Comparison of ENCODE assay signal across 9 cellular contexts in genomic region chr22:30324008-30324730, GRCh38. TPM values are rescaled to one million over a fixed set of nuclear protein-coding genes. Genes with fewer than 3 reads are reported as not detected.
DNase-seq lines count a peak whose midpoint lies in the region; ATAC-seq, FAIRE-seq and TF ChIP-seq lines count a peak whose summit lies in the region.
"Had no signal": no experiment of that assay in that cellular context is flagged by ENCODE, and none has a peak within 500 bp of the region (broad histone marks: within the 10 kb centered on the region; RNA-seq: fewer than 3 reads in every experiment).

No MANE protein-coding gene starts in this region.

- no peak for TF ChIP-seq POLR2A in A549 (IDR thresholded peaks at IDR 0.05; ENCODE audit: low read length)
- no peak for TF ChIP-seq POLR2A in lower leg skin (IDR thresholded peaks at IDR 0.05)

- H2BK120ac ChIP-seq in H9 (ENCODE audit: low read depth, low read length, poor library complexity, severe bottlenecking): no peak overlapping the region

- H3K79me2 ChIP-seq in GM23248 (ENCODE audit: insufficient read depth) (peaks cover 62% of the 10 kb centered on the region), H9 (ENCODE audit: insufficient read depth, low read length) (no peaks in the 10 kb centered on the region)

- no peak for TF ChIP-seq RAD21 in A549 (conservative IDR thresholded peaks at IDR 0.05 in 1 of 2, IDR thresholded peaks at IDR 0.05 in 1 of 2)

- H3K4me3 Mint-ChIP-seq in H9: no peak overlapping the region

- peaks cover 24 to 29% of the 10 kb centered on the region in 2 experiments for H3K4me1 Mint-ChIP-seq in H9

- no peak for FAIRE-seq in A549 (lab: Jason Lieb, UNC)

- DNase-seq in A549 (ENCODE audit: low read depth in 1 of 2, low spot score in 1 of 2) (no peak), GM23248 (peak; percentile 77), NCI-H2107 (lab: John Stamatoyannopoulos, UW) (no peak), NCI-H2171 treated with DMSO at 0.1 percent for 48 hours (lab: John Stamatoyannopoulos, UW) (no peak), H9 (no peak), lower leg skin (ENCODE audit: low spot score in 2 of 2) (no peak)

- intact Hi-C loops in lower leg skin (cut with DNase I; ENCODE audit: low total_unique reads): no loop called here

- H3K27ac Mint-ChIP-seq in H9: no peak overlapping the region

- H3K9me3 ChIP-seq in A549 (no peaks in the 10 kb centered on the region), GM23248 (ENCODE audit: low read depth) (no peaks in the 10 kb centered on the region), mucosa of stomach (ENCODE audit: control insufficient read depth, low read length) (no peaks in the 10 kb centered on the region), H9 (ENCODE audit: control insufficient read depth, low read depth, low read length) (no peaks in the 10 kb centered on the region)

- H3K4me2 ChIP-seq in A549 (peak overlapping the region; percentile 93), GM23248 (ENCODE audit: unreplicated experiment) (peak overlapping the region; percentile 94), H9 (ENCODE audit: insufficient read depth, insufficient read length, low read length) (no peak overlapping the region)

- no peaks in the 10 kb centered on the region for H3K9me3 Mint-ChIP-seq in H9

- no peak overlapping the region for H3T11ph ChIP-seq in H9 (ENCODE audit: low read length)

- H4K8ac ChIP-seq in H9 (replicated peaks; ENCODE audit: insufficient read length, low read depth, low read length): no peak overlapping the region

- no peak overlapping the region for H2BK15ac ChIP-seq in H9 (ENCODE audit: low read depth, low read length)

- H3K27me3 ChIP-seq in GM23248 (replicated peaks; ENCODE audit: insufficient read depth): no peaks in the 10 kb centered on the region
- no peaks in the 10 kb centered on the region for H3K27me3 ChIP-seq in mucosa of stomach (ENCODE audit: control insufficient read depth, insufficient read depth, low read length)
- H3K27me3 ChIP-seq in H9 (ENCODE audit: insufficient read depth, low read length): no peaks in the 10 kb centered on the region

- no peak for ATAC-seq in A549

- peak overlapping the region; percentile 91 for H3K9ac ChIP-seq in GM23248
- peak overlapping the region; percentile 84 for H3K9ac ChIP-seq in mucosa of stomach (ENCODE audit: low read length)
- no peak overlapping the region for H3K9ac ChIP-seq in H9 (ENCODE audit: extremely low read depth, insufficient read length, low read length)

- peaks cover 7% of the 10 kb centered on the region for H3K23me2 ChIP-seq in H9 (ENCODE audit: insufficient read length, low read depth, low read length, poor library complexity, severe bottlenecking)

- no peaks in the 10 kb centered on the region; the same call in 1 of the 2 replicates for H3K27me3 Mint-ChIP-seq in H9 (ENCODE audit: low read depth)

- H3K27ac ChIP-seq in A549 (no peak overlapping the region), GM23248 (peak overlapping the region; percentile 79), angular gyrus (ENCODE audit: low read depth, low read length) (peak overlapping the region; percentile 51), H9 (ENCODE audit: insufficient read length, low read depth, low read length) (no peak overlapping the region)

- H3K4ac ChIP-seq in H9 (ENCODE audit: low read depth, low read length): no peak overlapping the region

- H4K20me1 ChIP-seq in GM23248 (ENCODE audit: insufficient read depth): no peaks in the 10 kb centered on the region
- peaks cover 2% of the 10 kb centered on the region for H4K20me1 ChIP-seq in H9 (ENCODE audit: control insufficient read depth, insufficient read depth, insufficient read length)

- no peak for TF ChIP-seq CTCF in A549 (IDR thresholded peaks at IDR 0.05)
- no peak for TF ChIP-seq CTCF in H9 (conservative IDR thresholded peaks at IDR 0.05)
- TF ChIP-seq CTCF in lower leg skin (IDR thresholded peaks at IDR 0.05): no peak

- H3K79me1 ChIP-seq in H9 (ENCODE audit: insufficient read depth, low read depth, low read length, poor library complexity, severe bottlenecking): no peaks in the 10 kb centered on the region

- H2BK12ac ChIP-seq in H9 (ENCODE audit: insufficient read length, low read depth, low read length): no peak overlapping the region

- CTCF ChIA-PET in A549 (lab: Yijun Ruan, JAX): interaction anchor here (0.9 to 3.0 kb wide), 4 partner anchors 8 to 36 kb away, joined by 3 to 20 read pairs (median 6); no protein-coding TSS in a partner anchor

- H4K5ac ChIP-seq in H9 (ENCODE audit: insufficient read length, low read depth, low read length): no peak overlapping the region

- no peak overlapping the region for H3K23ac ChIP-seq in H9 (ENCODE audit: insufficient read length, low read depth, low read length)

- H3K4me1 ChIP-seq in A549: peaks cover 24% of the 10 kb centered on the region
- peaks cover 18% of the 10 kb centered on the region for H3K4me1 ChIP-seq in GM23248 (ENCODE audit: insufficient read depth)
- H3K4me1 ChIP-seq in mucosa of stomach (ENCODE audit: control insufficient read depth, insufficient read depth, low read length): peaks cover 27% of the 10 kb centered on the region
- no peaks in the 10 kb centered on the region for H3K4me1 ChIP-seq in H9 (ENCODE audit: insufficient read depth, low read length)

- H3K18ac ChIP-seq in H9 (ENCODE audit: insufficient read length, low read depth, low read length): no peak overlapping the region

- H4K91ac ChIP-seq in H9 (ENCODE audit: insufficient read length, low read depth, low read length): no peak overlapping the region

- POLR2A ChIA-PET in A549 (lab: Yijun Ruan, JAX): no interaction called here

- H2AK5ac ChIP-seq in H9 (ENCODE audit: insufficient read length, low read length): no peak overlapping the region

- no peak for TF ChIP-seq EP300 in A549 (IDR thresholded peaks at IDR 0.05)

- H2BK20ac ChIP-seq in H9 (ENCODE audit: low read depth, low read length, poor library complexity, severe bottlenecking): no peak overlapping the region

- H3F3A ChIP-seq in GM23248 (ENCODE audit: insufficient read depth): peaks cover 27% of the 10 kb centered on the region

- H2BK5ac ChIP-seq in H9 (ENCODE audit: insufficient read length, low read length): no peak overlapping the region

- H3K36me3 ChIP-seq in GM23248 (ENCODE audit: low read depth) (no peaks in the 10 kb centered on the region), mucosa of stomach (ENCODE audit: control insufficient read depth, insufficient read depth, low read length) (peaks cover 8% of the 10 kb centered on the region)

- no peak overlapping the region for H3K56ac ChIP-seq in H9 (ENCODE audit: insufficient read length, low read depth, low read length)

- H2AFZ ChIP-seq in GM23248 (no peak overlapping the region), H9 (ENCODE audit: low read length) (no peak overlapping the region)

- 85% methylated on average over 8 of the region's 8 CpGs for WGBS in A549 (ENCODE audit: missing lambda C conversion rate)
- 18 to 27% methylated on average over 8 of the region's 8 CpGs for WGBS in GM23248 (ENCODE audit: low coverage in 1 of 2, low lambda C conversion rate in 2 of 2, missing lambda C conversion rate in 2 of 2), 2 experiments
- no CpG with 5 or more reads among the region's 8 CpGs for WGBS in H9 (ENCODE audit: extremely low coverage, insufficient read length, low lambda C conversion rate)
- 34 to 36% methylated on average over 8 of the region's 8 CpGs for WGBS in lower leg skin, 2 donors

- H3K14ac ChIP-seq in H9 (ENCODE audit: insufficient read depth, low read length): no peak overlapping the region

- in situ Hi-C loops in GM23248 (cut with MboI): no loop called here

- H3K9me2 ChIP-seq in GM23248 (ENCODE audit: insufficient read depth): no peaks in the 10 kb centered on the region

- H3K4me3 ChIP-seq in A549: no peak overlapping the region
- peak overlapping the region; percentile 79 for H3K4me3 ChIP-seq in GM23248
- H3K4me3 ChIP-seq in mucosa of stomach (ENCODE audit: low read length): no peak overlapping the region
- H3K4me3 ChIP-seq in lower leg skin (ENCODE audit: low read depth, poor library complexity, severe bottlenecking): no peak overlapping the region

- H3K36me3 Mint-ChIP-seq in H9 (ENCODE audit: insufficient read depth in 1 of 3, low read depth in 3 of 3): no peaks in the 10 kb centered on the region

RNA-seq across cellular contexts. Expression of gene TBC1D10A, which starts 2.6 kb away (rescaled TPM):
- 5.4 and 5.8 TPM in 2 replicates for polyA plus RNA-seq in A549 (2011; rRNA removed)
- 8.2 and 11.8 TPM in 2 replicates for polyA plus RNA-seq in A549 (2012; cell fraction: cytosol; rRNA removed)
- polyA plus RNA-seq in A549 (2012; cell fraction: nucleus; rRNA removed): 26.1 and 26.3 TPM in 2 replicates
- 6.8 to 9.0 TPM (median 8.7 TPM) in 3 replicates for polyA plus RNA-seq in A549 (2017; fragmentation: RNase III; extraction: RNeasy Plus Mini Kit Qiagen cat#74134 plus additional on column Dnase treatment)
- 6.1 and 9.3 TPM in 2 replicates for polyA minus RNA-seq in A549 (2011; rRNA and poly(A)+ RNA removed)
- 16.9 and 26.3 TPM in 2 replicates for total RNA-seq in GM23248 (2014; rRNA removed; shearing (Covaris generic))
- 21.9 and 22.3 TPM in 2 replicates for polyA plus RNA-seq in GM23248 (2016; fragmentation: Nextera tagmentation; extraction: Ambion mirVana)
- 8.2 and 8.4 TPM in 2 replicates for total RNA-seq in H9 (2021)
- total RNA-seq in lower leg skin: 10 to 100 TPM; 64.8 to 80.1 (median 74.2) TPM

RNA-seq across cellular contexts. Expression of gene SF3A1, which starts 32.5 kb away (rescaled TPM):
- polyA plus RNA-seq in A549 (2011; rRNA removed) (47.0 and 86.1 TPM in 2 replicates), A549 (2017; fragmentation: RNase III; extraction: RNeasy Plus Mini Kit Qiagen cat#74134 plus additional on column Dnase treatment) (45.4 to 57.9 TPM (median 48.6 TPM) in 3 replicates), GM23248 (2016; fragmentation: Nextera tagmentation; extraction: Ambion mirVana) (75.0 and 88.3 TPM in 2 replicates)
- polyA plus RNA-seq in A549 (2012; cell fraction: cytosol; rRNA removed): 69.0 and 71.0 TPM in 2 replicates
- polyA plus RNA-seq in A549 (2012; cell fraction: nucleus; rRNA removed): 132 and 142 TPM in 2 replicates
- 145 and 173 TPM in 2 replicates for polyA minus RNA-seq in A549 (2011; rRNA and poly(A)+ RNA removed)
- total RNA-seq in GM23248 (2014; rRNA removed; shearing (Covaris generic)): 9.1 and 12.9 TPM in 2 replicates
- total RNA-seq in H9 (2021) (211 and 225 TPM in 2 replicates), lower leg skin (100 to 1,000 TPM in 2 of 4 donors, 10 to 100 TPM in 2; 72.4 to 169 (median 114) TPM)

RNA-seq across cellular contexts. Expression of gene CCDC157, which starts 32.6 kb away (rescaled TPM):
- polyA plus RNA-seq in A549 (2011; rRNA removed): 1.4 and 2.1 TPM in 2 replicates
- polyA plus RNA-seq in A549 (2012; cell fraction: cytosol; rRNA removed): 2.8 and 3.7 TPM in 2 replicates
- 5.1 and 5.4 TPM in 2 replicates for polyA plus RNA-seq in A549 (2012; cell fraction: nucleus; rRNA removed)
- polyA plus RNA-seq in A549 (2017; fragmentation: RNase III; extraction: RNeasy Plus Mini Kit Qiagen cat#74134 plus additional on column Dnase treatment): 2.1 to 2.6 TPM (median 2.5 TPM) in 3 replicates
- polyA minus RNA-seq in A549 (2011; rRNA and poly(A)+ RNA removed): 1.0 and 1.2 TPM in 2 replicates
- total RNA-seq in GM23248 (2014; rRNA removed; shearing (Covaris generic)): 5.0 and 9.2 TPM in 2 replicates
- 2.5 and 2.7 TPM in 2 replicates for polyA plus RNA-seq in GM23248 (2016; fragmentation: Nextera tagmentation; extraction: Ambion mirVana)
- 4.3 and 4.8 TPM in 2 replicates for total RNA-seq in H9 (2021)
- total RNA-seq in lower leg skin: 1 to 10 TPM in 3 of 4 donors, under 1 TPM in 1; 0.17 to 4.5 (median 2.7) TPM

RNA-seq across cellular contexts. Expression of gene CASTOR1, which starts 34.9 kb away (rescaled TPM):
- polyA plus RNA-seq in A549 (2011; rRNA removed) (11.3 and 12.2 TPM in 2 replicates), A549 (2017; fragmentation: RNase III; extraction: RNeasy Plus Mini Kit Qiagen cat#74134 plus additional on column Dnase treatment) (4.7 to 6.6 TPM (median 5.5 TPM) in 3 replicates), GM23248 (2016; fragmentation: Nextera tagmentation; extraction: Ambion mirVana) (8.7 and 10.2 TPM in 2 replicates)
- polyA plus RNA-seq in A549 (2012; cell fraction: cytosol; rRNA removed): 15.9 and 17.8 TPM in 2 replicates
- 32.2 and 52.9 TPM in 2 replicates for polyA plus RNA-seq in A549 (2012; cell fraction: nucleus; rRNA removed)
- 6.0 and 9.2 TPM in 2 replicates for polyA minus RNA-seq in A549 (2011; rRNA and poly(A)+ RNA removed)
- 10.2 and 13.4 TPM in 2 replicates for total RNA-seq in GM23248 (2014; rRNA removed; shearing (Covaris generic))
- total RNA-seq in H9 (2021) (8.8 and 11.0 TPM in 2 replicates), lower leg skin (10 to 100 TPM; 16.3 to 38.1 (median 22.6) TPM)

RNA-seq across cellular contexts. Expression of gene OSM, which starts 57.5 kb away (rescaled TPM):
- polyA plus RNA-seq in A549 (2011; rRNA removed): not detected in 2 replicates
- polyA plus RNA-seq in A549 (2012; cell fraction: cytosol; rRNA removed): 0.03 and 0.09 TPM in 2 replicates
- 0.47 and 0.49 TPM in 2 replicates for polyA plus RNA-seq in A549 (2012; cell fraction: nucleus; rRNA removed)
- polyA plus RNA-seq in A549 (2017; fragmentation: RNase III; extraction: RNeasy Plus Mini Kit Qiagen cat#74134 plus additional on column Dnase treatment): not detected in 3 replicates
- polyA minus RNA-seq in A549 (2011; rRNA and poly(A)+ RNA removed): not detected in 2 replicates
- not detected in 2 replicates for total RNA-seq in GM23248 (2014; rRNA removed; shearing (Covaris generic))
- not detected in 2 replicates for polyA plus RNA-seq in GM23248 (2016; fragmentation: Nextera tagmentation; extraction: Ambion mirVana)
- not detected in 2 replicates for total RNA-seq in H9 (2021)
- under 1 TPM in 3 of 4 donors, not detected in 1; 0.27 to 0.34 (median 0.29) TPM for total RNA-seq in lower leg skin
- total RNA-seq: glomerular endothelial cell had no signal

Comparison
In these comparisons a context has a peak if more than half of its experiments do, and no peak if none do; other contexts are left out.
1. H3K27ac ChIP-seq: peak in GM23248 (single experiment) and angular gyrus (single experiment); none in A549 (0 of 2) and H9 (single experiment).